Comparison of ENCODE assay signal across 8 cellular contexts in the genomic region with DNA sequence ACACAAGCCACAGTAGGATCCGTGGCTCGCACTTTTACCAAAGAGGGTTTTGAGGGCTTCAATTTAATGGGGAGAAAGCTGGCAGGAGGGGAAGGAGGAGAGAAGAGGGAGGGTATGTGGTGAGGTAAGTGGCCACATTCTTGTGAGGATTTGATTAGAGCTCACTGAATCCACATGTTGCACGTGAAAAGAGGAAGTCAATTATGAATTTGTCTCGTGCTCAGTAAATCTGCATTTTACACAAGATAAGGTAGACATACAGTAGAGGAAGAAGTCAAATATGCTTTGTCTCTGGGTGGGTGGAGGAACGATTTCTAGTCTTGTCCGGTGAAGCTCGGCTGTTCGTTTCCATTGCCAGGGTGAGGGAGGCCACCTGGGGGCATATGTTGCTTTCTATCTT. TPM values are rescaled to one million over a fixed set of nuclear protein-coding genes. Genes with fewer than 3 reads are reported as not detected.
DNase-seq lines count a peak whose midpoint lies in the region; ATAC-seq, FAIRE-seq and TF ChIP-seq lines count a peak whose summit lies in the region.

No MANE protein-coding gene starts in this region.

- in situ Hi-C loops in IMR-90 (cut with MboI; ENCODE audit: low sequenced_read_pairs), result no loop called here

- H3K4me3 ChIP-seq in AG04450 (ENCODE audit: low read depth, low read length), result peak overlapping the region; percentile 96
- H3K4me3 ChIP-seq in IMR-90 (ENCODE audit: insufficient read depth, low read depth, low read length), result peak overlapping the region; percentile 78
- peak overlapping the region; percentile 71 for H3K4me3 ChIP-seq in astrocyte (ENCODE audit: insufficient read depth, low read depth, low read length)
- peak overlapping the region in 1 of 2 experiments; percentile 98 for H3K4me3 ChIP-seq in mesenchymal stem cell (ENCODE audit: insufficient read depth in 1 of 2, low read depth in 1 of 2, low read length in 2 of 2)

- DNase-seq in AG04450 (ENCODE audit: low read depth, low spot score), result no peak
- DNase-seq in IMR-90, result no peak
- DNase-seq in astrocyte (ENCODE audit: low read depth), result no peak
- peak; percentile 4 for DNase-seq in mesenchymal stem cell
- no peak for DNase-seq in NCI-H446 treated with DMSO at 0.1 percent for 48 hours (lab: John Stamatoyannopoulos, UW)

- ATAC-seq in IMR-90 (ENCODE audit: low read depth) (no peak), HG02970 (IDR thresholded peaks at IDR 0.05; ENCODE audit: low FRiP score, unreplicated experiment) (no peak), HG03108 (IDR thresholded peaks at IDR 0.05; ENCODE audit: unreplicated experiment) (no peak), HG03039 (IDR thresholded peaks at IDR 0.05; ENCODE audit: unreplicated experiment) (no peak)

- intact Hi-C loops in IMR-90 (cut with micrococcal nuclease), result no loop called here

- H4K20me1 ChIP-seq in IMR-90 (ENCODE audit: insufficient read depth, low read length), result no peaks in the 10 kb centered on the region
- no peaks in the 10 kb centered on the region for H4K20me1 ChIP-seq in astrocyte (ENCODE audit: insufficient read depth, low read length)

- no peak for TF ChIP-seq CTCF in AG04450 (IDR thresholded peaks at IDR 0.05; ENCODE audit: low read depth, low read length)
- no peak for TF ChIP-seq CTCF in IMR-90 (conservative IDR thresholded peaks at IDR 0.05; ENCODE audit: low read depth, low read length)
- no peak for TF ChIP-seq CTCF in astrocyte (IDR thresholded peaks at IDR 0.05; ENCODE audit: insufficient read depth, low read depth, low read length)

- H2BK120ac ChIP-seq in IMR-90 (ENCODE audit: low read depth, low read length) (no peak overlapping the region), mesenchymal stem cell (ENCODE audit: low read depth, low read length) (no peak overlapping the region)

- no peak overlapping the region for H3K27ac Mint-ChIP-seq in astrocyte (ENCODE audit: unreplicated experiment)

- peak overlapping the region; percentile 85 for H2AK9ac ChIP-seq in IMR-90 (replicated peaks; ENCODE audit: low read depth, low read length, poor library complexity)

- TF ChIP-seq POLR2A in IMR-90 (IDR thresholded peaks at IDR 0.05; ENCODE audit: low read depth, low read length), result no peak

- H3K4me3 Mint-ChIP-seq in astrocyte (ENCODE audit: unreplicated experiment), result peak overlapping the region; percentile 91

- H2AFZ ChIP-seq in IMR-90 (replicated peaks; ENCODE audit: low read length, poor library complexity), result peak overlapping the region; percentile 99
- H2AFZ ChIP-seq in astrocyte (ENCODE audit: low read depth, low read length), result peak overlapping the region; percentile 100
- H2AFZ ChIP-seq in mesenchymal stem cell (ENCODE audit: low read depth, low read length), result no peak overlapping the region

- H2BK20ac ChIP-seq in IMR-90 (ENCODE audit: low read depth, low read length), result no peak overlapping the region

- no peak overlapping the region for H4K91ac ChIP-seq in IMR-90 (ENCODE audit: insufficient read depth, low read depth, low read length)
- H4K91ac ChIP-seq in mesenchymal stem cell (ENCODE audit: low read length), result no peak overlapping the region

- peaks cover 46% of the 10 kb centered on the region for H3K36me3 Mint-ChIP-seq in astrocyte (ENCODE audit: low read depth, unreplicated experiment)

- no peaks in the 10 kb centered on the region for H3K4me1 Mint-ChIP-seq in astrocyte (ENCODE audit: low read depth, unreplicated experiment)

- dilution Hi-C loops in IMR-90 (cut with HindIII; ENCODE audit: low sequenced_read_pairs, unreplicated experiment), result no loop called here

- peak overlapping the region; percentile 18; the same call in 1 of the 2 replicates for H3K23ac ChIP-seq in IMR-90 (ENCODE audit: low read depth, low read length)
- no peak overlapping the region for H3K23ac ChIP-seq in mesenchymal stem cell (ENCODE audit: low read length in 2 of 2)

- POLR2A ChIA-PET in AG04450 (lab: Yijun Ruan, JAX) (no interaction called here), IMR-90 (lab: Charles Lee; ENCODE audit: unreplicated experiment) (no interaction called here)

- H3K18ac ChIP-seq in IMR-90 (ENCODE audit: low read depth, low read length) (no peak overlapping the region), mesenchymal stem cell (ENCODE audit: low read depth in 1 of 2, low read length in 2 of 2) (no peak overlapping the region)

- H2BK15ac ChIP-seq in IMR-90 (ENCODE audit: low read depth, low read length), result no peak overlapping the region
- no peak overlapping the region for H2BK15ac ChIP-seq in mesenchymal stem cell (ENCODE audit: low read depth, poor library complexity, severe bottlenecking)

- H3K4ac ChIP-seq in IMR-90 (ENCODE audit: low read depth, low read length) (0 out of 2 replicates have a peak overlapping the region, but pooled peaks have one; percentile 55), mesenchymal stem cell (ENCODE audit: low read depth in 1 of 2, low read length in 2 of 2) (peak overlapping the region in 1 of 2 experiments; percentile 3)

- H2BK5ac ChIP-seq in IMR-90 (ENCODE audit: low read depth, low read length, poor library complexity, severe bottlenecking) (no peak overlapping the region), mesenchymal stem cell (ENCODE audit: low read depth, low read length, poor library complexity, severe bottlenecking) (no peak overlapping the region)

- H3K79me2 ChIP-seq in astrocyte (ENCODE audit: insufficient read depth, low read length), result no peaks in the 10 kb centered on the region

- peaks cover 1% of the 10 kb centered on the region for H3K27me3 Mint-ChIP-seq in astrocyte (ENCODE audit: low read depth, unreplicated experiment)

- TF ChIP-seq RAD21 in IMR-90 (IDR thresholded peaks at IDR 0.05; ENCODE audit: low read length), result no peak

- H3K9me3 ChIP-seq in AG04450 (ENCODE audit: control insufficient read depth, insufficient read depth, low read length), result peaks cover 33% of the 10 kb centered on the region
- H3K9me3 ChIP-seq in IMR-90 (ENCODE audit: control insufficient read depth, insufficient read depth, low read length), result peaks cover 14% of the 10 kb centered on the region
- H3K9me3 ChIP-seq in astrocyte (ENCODE audit: insufficient read depth, low read depth, low read length), result peaks cover 13% of the 10 kb centered on the region
- H3K9me3 ChIP-seq in mesenchymal stem cell (ENCODE audit: control insufficient read depth, low read length), result peaks cover 21% of the 10 kb centered on the region

- H3K4me2 ChIP-seq in IMR-90 (ENCODE audit: low read depth, low read length) (peak overlapping the region; percentile 70), astrocyte (ENCODE audit: low read length) (peak overlapping the region; percentile 94), mesenchymal stem cell (ENCODE audit: low read length, poor library complexity, severe bottlenecking) (peak overlapping the region; percentile 78)

- no peak for FAIRE-seq in astrocyte (lab: Jason Lieb, UNC)

- H4K5ac ChIP-seq in IMR-90 (ENCODE audit: low read depth, low read length), result no peak overlapping the region

- H3K14ac ChIP-seq in IMR-90 (replicated peaks; ENCODE audit: low read depth, low read length), result no peak overlapping the region
- no peak overlapping the region for H3K14ac ChIP-seq in mesenchymal stem cell (ENCODE audit: low read length in 2 of 2)

- H3K56ac ChIP-seq in IMR-90 (ENCODE audit: extremely low read depth, insufficient read depth, low read length), result no peak overlapping the region

- peaks cover 5% of the 10 kb centered on the region for H3K27me3 ChIP-seq in AG04450 (ENCODE audit: control insufficient read depth, insufficient read depth, low read length)
- peaks cover 7% of the 10 kb centered on the region; the same call in 1 of the 2 replicates for H3K27me3 ChIP-seq in IMR-90 (ENCODE audit: control insufficient read depth, insufficient read depth, low read length)
- peaks cover 5% of the 10 kb centered on the region for H3K27me3 ChIP-seq in astrocyte (ENCODE audit: insufficient read depth, low read length)
- H3K27me3 ChIP-seq in mesenchymal stem cell (ENCODE audit: control insufficient read depth in 1 of 2, insufficient read depth in 1 of 2, low read length in 2 of 2), result peaks cover 0 to 6% of the 10 kb centered on the region in 2 experiments

- H3K4me1 ChIP-seq in IMR-90 (ENCODE audit: control insufficient read depth, insufficient read depth, low read length) (no peaks in the 10 kb centered on the region), astrocyte (ENCODE audit: insufficient read depth, low read length) (peaks cover 5% of the 10 kb centered on the region), mesenchymal stem cell (ENCODE audit: control insufficient read depth, insufficient read depth, low read depth, low read length) (peaks cover 7% of the 10 kb centered on the region)

- H2AK5ac ChIP-seq in IMR-90 (ENCODE audit: low read depth, low read length) (no peak overlapping the region), mesenchymal stem cell (ENCODE audit: low read length, severe bottlenecking) (no peak overlapping the region)

- H3K36me3 ChIP-seq in IMR-90 (ENCODE audit: control insufficient read depth, insufficient read depth, low read length), result peaks cover 21% of the 10 kb centered on the region
- H3K36me3 ChIP-seq in astrocyte (ENCODE audit: insufficient read depth, low read length), result peaks cover 8% of the 10 kb centered on the region
- H3K36me3 ChIP-seq in mesenchymal stem cell (ENCODE audit: control insufficient read depth in 1 of 2, insufficient read depth in 2 of 2, low read depth in 1 of 2, low read length in 2 of 2), result peaks cover 31 to 44% of the 10 kb centered on the region in 2 experiments

- CTCF ChIA-PET in AG04450 (lab: Charles Lee), result no interaction called here
- CTCF ChIA-PET in IMR-90 (lab: Yijun Ruan, JAX), result interaction anchor here (0.7 kb wide), 1 partner anchor 15 kb away, joined by 3 read pairs; no protein-coding TSS in a partner anchor

- no TSS peak for BruUV-seq in IMR-90 (replicated peaks; lab: Mats Ljungman, UMichigan)

- no peak overlapping the region for H3K27ac ChIP-seq in AG04450 (ENCODE audit: low read depth, low read length)
- H3K27ac ChIP-seq in IMR-90 (ENCODE audit: insufficient read depth, low read length), result no peak overlapping the region
- H3K27ac ChIP-seq in astrocyte (ENCODE audit: low read depth, low read length), result no peak overlapping the region
- no peak overlapping the region for H3K27ac ChIP-seq in mesenchymal stem cell (ENCODE audit: low read length, poor library complexity, severe bottlenecking)

- H3K9me1 ChIP-seq in IMR-90 (ENCODE audit: insufficient read depth, low read length), result no peaks in the 10 kb centered on the region

- H3K79me1 ChIP-seq in IMR-90 (ENCODE audit: low read depth in 1 of 2, low read length in 2 of 2) (peaks cover 10 to 20% of the 10 kb centered on the region in 2 experiments), mesenchymal stem cell (replicated peaks; ENCODE audit: low read length, poor library complexity, severe bottlenecking) (peaks cover 21% of the 10 kb centered on the region)

- no peak overlapping the region for H2BK12ac ChIP-seq in mesenchymal stem cell (ENCODE audit: low read length in 2 of 2)

- peak overlapping the region; percentile 2 to 71; a peak in 2 of 4 replicates for H4K8ac ChIP-seq in IMR-90 (ENCODE audit: low read depth in 2 of 2, low read length in 2 of 2)
- H4K8ac ChIP-seq in mesenchymal stem cell (ENCODE audit: low read length), result no peak overlapping the region

- H3K9ac ChIP-seq in IMR-90 (ENCODE audit: low read depth, low read length), result peak overlapping the region; percentile 55; the same call in 1 of the 2 replicates
- peak overlapping the region; percentile 71 for H3K9ac ChIP-seq in astrocyte (ENCODE audit: low read length)
- H3K9ac ChIP-seq in mesenchymal stem cell (ENCODE audit: low read length), result peak overlapping the region; percentile 90

- WGBS in IMR-90 (ENCODE audit: extremely low coverage in 2 of 2, insufficient read length in 1 of 2), 2 experiments, result 57% methylated on average over 3 of the region's 8 CpGs; no CpG with 5 or more reads in 1 of the 2 experiments
- WGBS in mesenchymal stem cell, result 44% methylated on average over 8 of the region's 8 CpGs

- H3K9me3 Mint-ChIP-seq in astrocyte (ENCODE audit: unreplicated experiment), result peaks cover 26% of the 10 kb centered on the region

RNA-seq across cellular contexts. Expression of a gene that starts 0.9 kb away (rescaled TPM):
- polyA plus RNA-seq in AG04450 (2011; rRNA removed) (4.2 and 4.8 TPM in 2 replicates), IMR-90 (2012; rRNA removed) (3.2 and 4.0 TPM in 2 replicates)
- polyA minus RNA-seq in AG04450 (2011; rRNA and poly(A)+ RNA removed), result 4.1 and 5.1 TPM in 2 replicates
- total RNA-seq in IMR-90 (2012; rRNA removed) (6.4 and 6.5 TPM in 2 replicates), astrocyte (7.8 and 9.4 TPM in 2 replicates)
- polyA plus RNA-seq in IMR-90 (2012; cell fraction: cytosol; rRNA removed), result 1.1 and 2.7 TPM in 2 replicates
- 1.4 and 4.1 TPM in 2 replicates for polyA plus RNA-seq in IMR-90 (2012; cell fraction: nucleus; rRNA removed; ENCODE audit: low replicate concordance)
- polyA plus RNA-seq in mesenchymal stem cell (2013, experiment 1 of 2), result 6.5 TPM
- 6.0 TPM for polyA plus RNA-seq in mesenchymal stem cell (2013, experiment 2 of 2)

RNA-seq across cellular contexts. Expression of a gene that starts 5.0 kb away (rescaled TPM):
- polyA plus RNA-seq in AG04450 (2011; rRNA removed) (not detected in 2 replicates), IMR-90 (2012; rRNA removed) (0.01 and 0.02 TPM in 2 replicates)
- polyA minus RNA-seq in AG04450 (2011; rRNA and poly(A)+ RNA removed), result 0.04 TPM in 1 of 2 replicates, not detected in the other
- total RNA-seq in IMR-90 (2012; rRNA removed) (not detected in 2 replicates), astrocyte (0.86 and 1.1 TPM in 2 replicates)
- not detected in 2 replicates for polyA plus RNA-seq in IMR-90 (2012; cell fraction: cytosol; rRNA removed)
- 0.02 and 0.13 TPM in 2 replicates for polyA plus RNA-seq in IMR-90 (2012; cell fraction: nucleus; rRNA removed; ENCODE audit: low replicate concordance)
- not detected for polyA plus RNA-seq in mesenchymal stem cell (2013, experiment 1 of 2)
- not detected for polyA plus RNA-seq in mesenchymal stem cell (2013, experiment 2 of 2)

RNA-seq across cellular contexts. Expression of a gene that starts 32.5 kb away (rescaled TPM):
- polyA plus RNA-seq in AG04450 (2011; rRNA removed) (2.3 and 3.0 TPM in 2 replicates), IMR-90 (2012; rRNA removed) (0.60 and 0.75 TPM in 2 replicates)
- 2.3 and 3.4 TPM in 2 replicates for polyA minus RNA-seq in AG04450 (2011; rRNA and poly(A)+ RNA removed)
- total RNA-seq in IMR-90 (2012; rRNA removed) (0.54 and 0.83 TPM in 2 replicates), astrocyte (not detected in 2 replicates)
- 0.16 and 0.17 TPM in 2 replicates for polyA plus RNA-seq in IMR-90 (2012; cell fraction: cytosol; rRNA removed)
- 0.21 and 1.5 TPM in 2 replicates for polyA plus RNA-seq in IMR-90 (2012; cell fraction: nucleus; rRNA removed; ENCODE audit: low replicate concordance)
- not detected for polyA plus RNA-seq in mesenchymal stem cell (2013, experiment 1 of 2)
- polyA plus RNA-seq in mesenchymal stem cell (2013, experiment 2 of 2), result not detected
